ENCODE assay signal across 8 cellular contexts in genomic region chr18:3604626-3605408, GRCh38.
A peak's percentile ranks its signal among the peaks of the same experiment; 100 is the strongest.
DNase-seq lines count a peak whose midpoint lies in the region; ATAC-seq and TF ChIP-seq lines count a peak whose summit lies in the region.

No MANE protein-coding gene starts in this region.

- peaks cover 4% of the 10 kb centered on the region for H3K79me2 ChIP-seq in trophoblast cell (ENCODE audit: control insufficient read depth, insufficient read depth, low read length, poor library complexity)

- H3K36me3 ChIP-seq in WERI-Rb-1 (no peaks in the 10 kb centered on the region), trophoblast cell (ENCODE audit: control insufficient read depth in 1 of 2, insufficient read depth in 2 of 2, low read length in 2 of 2) (no peaks in the 10 kb centered on the region)

- no peak overlapping the region for H3K18ac ChIP-seq in trophoblast cell (ENCODE audit: low read length)

- peak overlapping the region; percentile 65 for H4K91ac ChIP-seq in trophoblast cell (ENCODE audit: low read depth, low read length)

- H3K14ac ChIP-seq in trophoblast cell (ENCODE audit: low read length) = peak overlapping the region; percentile 94

- peak overlapping the region; percentile 31 for H2AFZ ChIP-seq in trophoblast cell (ENCODE audit: insufficient read depth, low read length, poor library complexity)

- H2BK12ac ChIP-seq in trophoblast cell (ENCODE audit: low read length) = peak overlapping the region; percentile 83

- no peak for TF ChIP-seq RAD21 in Ishikawa (IDR thresholded peaks at IDR 0.05; ENCODE audit: low read depth)

- no peak overlapping the region for H4K12ac ChIP-seq in trophoblast cell (ENCODE audit: low read depth, low read length)

- TF ChIP-seq CTCF in GM12865 (IDR thresholded peaks at IDR 0.05; ENCODE audit: insufficient read depth, low read depth, low read length, missing control alignments) (no peak), WERI-Rb-1 (IDR thresholded peaks at IDR 0.05; ENCODE audit: low read depth, low read length) (no peak), foreskin keratinocyte (conservative IDR thresholded peaks at IDR 0.05) (no peak)

- peak overlapping the region; percentile 7 for H3K9ac ChIP-seq in trophoblast cell (ENCODE audit: low read length)

- H3K27me3 ChIP-seq in WERI-Rb-1 (ENCODE audit: insufficient read depth, low read depth, severe bottlenecking) = no peaks in the 10 kb centered on the region
- no peaks in the 10 kb centered on the region for H3K27me3 ChIP-seq in foreskin keratinocyte
- no peaks in the 10 kb centered on the region for H3K27me3 ChIP-seq in trophoblast cell (ENCODE audit: insufficient read depth, low read length)

- H3K27ac ChIP-seq in WERI-Rb-1 (peak overlapping the region; percentile 82), foreskin keratinocyte (peak overlapping the region; percentile 97), trophoblast cell (ENCODE audit: low read depth, low read length) (peak overlapping the region; percentile 99)

- H3K4ac ChIP-seq in trophoblast cell (ENCODE audit: low read depth, low read length) = peak overlapping the region; percentile 50

- DNase-seq in GM12865 (ENCODE audit: low read depth) (peak; percentile 84), WERI-Rb-1 (no peak), foreskin keratinocyte (peak; percentile 80 to 91), trophoblast cell (peak; percentile 42 to 90), NCI-H526 treated with DMSO at 0.1 percent for 48 hours (lab: John Stamatoyannopoulos, UW) (no peak), T1000 (lab: John Stamatoyannopoulos, UW) (no peak)

- peak overlapping the region; percentile 52 for H3K4me2 ChIP-seq in trophoblast cell (ENCODE audit: low read length)

- no CpG with 5 or more reads among the region's 10 CpGs for WGBS in trophoblast cell (ENCODE audit: extremely low coverage, insufficient coverage, insufficient read length)

- H2BK5ac ChIP-seq in trophoblast cell (ENCODE audit: low read depth, low read length, poor library complexity) = peak overlapping the region; percentile 99

- H3K9me3 ChIP-seq in WERI-Rb-1 (ENCODE audit: severe bottlenecking) (no peaks in the 10 kb centered on the region), trophoblast cell (ENCODE audit: insufficient read depth, low read depth, low read length) (no peaks in the 10 kb centered on the region)

- no peak overlapping the region for H3K23ac ChIP-seq in trophoblast cell (ENCODE audit: low read length)

- H2AK5ac ChIP-seq in trophoblast cell (ENCODE audit: low read length) = peak overlapping the region; percentile 44

- peak overlapping the region; percentile 50 for H4K8ac ChIP-seq in trophoblast cell (ENCODE audit: low read depth, low read length)

- H3K4me1 ChIP-seq in foreskin keratinocyte = peaks cover 13% of the 10 kb centered on the region
- H3K4me1 ChIP-seq in trophoblast cell (ENCODE audit: control insufficient read depth in 1 of 2, insufficient read depth in 2 of 2, low read length in 2 of 2) = peaks cover 11 to 18% of the 10 kb centered on the region in 2 experiments

- H2BK120ac ChIP-seq in trophoblast cell (ENCODE audit: insufficient read depth, low read length, poor library complexity) = peak overlapping the region; percentile 99

- H3K79me1 ChIP-seq in trophoblast cell (ENCODE audit: low read length) = peaks cover 28% of the 10 kb centered on the region

- H3K4me3 ChIP-seq in GM12865 (ENCODE audit: low read depth, low read length) (peak overlapping the region; percentile 28), WERI-Rb-1 (ENCODE audit: low read depth, low read length) (peak overlapping the region; percentile 40; the same call in 1 of the 2 replicates), trophoblast cell (ENCODE audit: low read depth, low read length) (no peak overlapping the region)

- ATAC-seq in GM21737 (IDR thresholded peaks at IDR 0.05; ENCODE audit: unreplicated experiment) (peak; percentile 79), foreskin keratinocyte (peak; percentile 62)

- no peak for TF ChIP-seq EP300 in Ishikawa (IDR thresholded peaks at IDR 0.05; ENCODE audit: borderline replicate concordance)

TF ChIP-seq in Ishikawa, 13 proteins besides CTCF, POLR2A, EP300 and RAD21:
- TF ChIP-seq TEAD4 (IDR thresholded peaks at IDR 0.05) (peak; percentile 41; the same call in 1 of the 2 replicates), FOXM1 (IDR thresholded peaks at IDR 0.05; ENCODE audit: borderline replicate concordance, low read depth) (0 out of 2 replicates have a peak, but pooled peaks have one; percentile 5), NFIC (IDR thresholded peaks at IDR 0.05) (0 out of 2 replicates have a peak, but pooled peaks have one; percentile 12), CEBPB (IDR thresholded peaks at IDR 0.05) (no peak), EGR1 (IDR thresholded peaks at IDR 0.05) (no peak), YY1 (IDR thresholded peaks at IDR 0.05; ENCODE audit: low read depth) (no peak), REST (IDR thresholded peaks at IDR 0.05; ENCODE audit: low read depth) (no peak), CREB1 (IDR thresholded peaks at IDR 0.05; ENCODE audit: low read depth) (no peak)

Comparison
In these comparisons a context has a peak if more than half of its experiments do, and no peak if none do; other contexts are left out.
1. DNase-seq: peak in GM12865 (single experiment), foreskin keratinocyte (2 of 2) and trophoblast cell (2 of 2); none in WERI-Rb-1 (single experiment), NCI-H526 treated with DMSO at 0.1 percent for 48 hours (single experiment) and T1000 (single experiment).
2. Peak in every context shown above with its lines, with median percentiles within 50 percentile points of each other: H3K27ac ChIP-seq.